In the genomic region with DNA sequence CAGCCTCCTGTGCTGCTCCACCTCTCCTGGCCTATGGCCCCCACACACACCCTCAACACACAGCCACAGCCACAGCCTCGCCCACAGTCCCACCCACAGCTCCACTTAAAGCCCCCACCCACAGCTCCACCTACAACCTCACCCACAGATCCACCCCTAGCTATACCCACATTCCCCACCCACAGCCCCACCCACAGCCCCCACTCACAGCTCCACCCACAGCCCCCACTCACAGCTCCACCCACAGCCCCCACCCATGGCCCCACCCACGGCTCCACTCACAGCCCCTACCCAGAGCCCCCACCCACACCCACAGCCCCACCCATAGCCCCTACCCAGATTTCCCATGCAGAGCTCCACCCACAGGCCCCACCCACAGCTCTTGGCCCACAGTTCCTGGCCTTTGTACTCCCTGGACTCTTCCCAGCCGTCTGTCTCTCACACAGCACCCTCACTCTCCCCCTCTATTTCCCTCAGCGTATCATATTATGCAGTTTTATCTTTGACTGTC, we compare ENCODE assay signal across 26 cellular contexts.
DNase-seq lines count a peak whose midpoint lies in the region; ATAC-seq, FAIRE-seq and TF ChIP-seq lines count a peak whose summit lies in the region.
"Had no signal": no experiment of that assay in that cellular context is flagged by ENCODE, and none has a peak within 500 bp of the region (broad histone marks: within the 10 kb centered on the region; RNA-seq: fewer than 3 reads in every experiment).

No MANE protein-coding gene starts in this region.

- 4% methylated on average over 4 of the region's 4 CpGs for WGBS in HepG2 (ENCODE audit: low lambda C conversion rate)
- WGBS in transverse colon (ENCODE audit: low coverage in 1 of 2), 2 donors: 19 to 32% methylated on average over 3 of the region's 4 CpGs

- FAIRE-seq in HepG2 (lab: Jason Lieb, UNC): no peak
- FAIRE-seq: colon, H54, islet of Langerhans, TTC549, urothelium cell line had no signal

- CTCF ChIA-PET in HepG2 (lab: Yijun Ruan, JAX; ENCODE audit: low intra/inter-chr PET ratio, low total read pairs): no interaction called here

- TF ChIP-seq CTCF in left ventricle myocardium inferior (IDR thresholded peaks at IDR 0.05; ENCODE audit: borderline replicate concordance) (no peak), Peyer's patch (IDR thresholded peaks at IDR 0.05) (no peak), HepG2 (CRISPR knock-in tag; IDR thresholded peaks at IDR 0.05) (no peak), transverse colon (IDR thresholded peaks at IDR 0.05) (no peak)

- no peak overlapping the region for H3K9ac ChIP-seq in HepG2 (ENCODE audit: insufficient read depth, low read depth, low read length)

- H3K9me3 Mint-ChIP-seq in activated T-helper 17 cell treated with anti-CD3 and anti-CD28 coated beads, Interleukin-2, amount 50 U/mL, for 72 hours: no peaks in the 10 kb centered on the region
- H3K9me3 Mint-ChIP-seq: activated T-cell treated with anti-CD3 and anti-CD28 coated beads, Interleukin-2, amount 50 U/mL, for 4 hours; endodermal cell had no signal

- DNase-seq in Right ventricle myocardium superior (no peak), left ventricle myocardium inferior (no peak), Peyer's patch (peak in 2 of 3 donors; percentile 68 to 83), HepG2 (ENCODE audit: low spot score) (no peak), transverse colon (peak; percentile 80), glomerular visceral epithelial cell (ENCODE audit: extremely low spot score) (no peak)
- DNase-seq in activated CD4-positive, CD25-positive, alpha-beta regulatory T cell (lab: John Stamatoyannopoulos, UW): no peak
- DNase-seq: activated CD4-positive, alpha-beta T cell treated with anti-CD3 and anti-CD28 coated beads for 4 hours; activated naive CD4-positive, alpha-beta T cell treated with Interleukin-2 at 50 U/mL for 16 hours; activated T-cell treated with anti-CD3 and anti-CD28 coated beads, Interleukin-2, amount 50 U/mL, for 4 hours; endodermal cell; NCI-H1092 treated with DMSO at 0.1 percent for 48 hours; NCI-H2029; NCI-H446; T-helper 1 cell had no signal

- H3K27ac ChIP-seq in left ventricle myocardium inferior (replicated peaks): no peak overlapping the region
- H3K27ac ChIP-seq in Peyer's patch: peak overlapping the region in 2 of 4 donors; percentile 50 to 62
- no peak overlapping the region for H3K27ac ChIP-seq in HepG2 (ENCODE audit: extremely low read length, insufficient read depth, low read length)
- peak overlapping the region; percentile 12 to 65 (median 36) for H3K27ac ChIP-seq in transverse colon
- H3K27ac ChIP-seq: esophagus muscularis mucosa, gastroesophageal sphincter, skin epidermis had no signal

- no peaks in the 10 kb centered on the region for H3K27me3 Mint-ChIP-seq in activated T-helper 17 cell treated with anti-CD3 and anti-CD28 coated beads, Interleukin-2, amount 50 U/mL, for 72 hours
- H3K27me3 Mint-ChIP-seq: B cell had no signal

- no TSS peak for BruUV-seq in HepG2 (replicated peaks; lab: Mats Ljungman, UMichigan)

- no peak overlapping the region for H3K27ac Mint-ChIP-seq in activated T-helper 17 cell treated with anti-CD3 and anti-CD28 coated beads, Interleukin-2, amount 50 U/mL, for 72 hours
- H3K27ac Mint-ChIP-seq: B cell, endodermal cell had no signal

- ATAC-seq in Right ventricle myocardium superior (ENCODE audit: poor library complexity) (peak; percentile 61), HepG2 (peak; percentile 44; the same call in 2 of the 3 replicates)
- ATAC-seq in activated T-helper 17 cell treated with anti-CD3 and anti-CD28 coated beads, Interleukin-2, amount 50 U/mL, for 72 hours (replicated peaks): no peak
- ATAC-seq: activated T-cell treated with anti-CD3 and anti-CD28 coated beads, Interleukin-2, amount 50 U/mL, for 4 hours; gastroesophageal sphincter had no signal

- no peak overlapping the region for H3K4me2 ChIP-seq in HepG2 (ENCODE audit: low read depth, low read length)

- H3K4me3 ChIP-seq in left ventricle myocardium inferior (no peak overlapping the region), Peyer's patch (no peak overlapping the region), HepG2 (replicated peaks in 1 of 3; ENCODE audit: insufficient read depth in 1 of 3, low read depth in 2 of 3, low read length in 3 of 3) (no peak overlapping the region), transverse colon (no peak overlapping the region)
- H3K4me3 ChIP-seq: esophagus muscularis mucosa, gastroesophageal sphincter, lung, skin epidermis had no signal

- H3K9me3 ChIP-seq in left ventricle myocardium inferior (replicated peaks) (no peaks in the 10 kb centered on the region), Peyer's patch (no peaks in the 10 kb centered on the region), HepG2 (ENCODE audit: low read length) (no peaks in the 10 kb centered on the region), transverse colon (no peaks in the 10 kb centered on the region)
- H3K9me3 ChIP-seq: esophagus muscularis mucosa, gastroesophageal sphincter had no signal

- H3K27me3 ChIP-seq in left ventricle myocardium inferior (ENCODE audit: low read depth) (no peaks in the 10 kb centered on the region), Peyer's patch (no peaks in the 10 kb centered on the region), HepG2 (ENCODE audit: control insufficient read depth in 1 of 2, insufficient read depth in 2 of 2, low read length in 2 of 2) (no peaks in the 10 kb centered on the region), transverse colon (no peaks in the 10 kb centered on the region)
- H3K27me3 ChIP-seq: esophagus muscularis mucosa, gastroesophageal sphincter had no signal

- TF ChIP-seq EP300 in HepG2 (IDR thresholded peaks at IDR 0.05; ENCODE audit: low read depth in 2 of 2, low read length in 2 of 2): no peak
- TF ChIP-seq EP300 in HepG2 (CRISPR knock-in tag; IDR thresholded peaks at IDR 0.05; ENCODE audit: borderline replicate concordance): no peak
- no peak for TF ChIP-seq EP300 in transverse colon (IDR thresholded peaks at IDR 0.05; ENCODE audit: low read depth)

- H3K36me3 ChIP-seq in left ventricle myocardium inferior (no peaks in the 10 kb centered on the region), Peyer's patch (no peaks in the 10 kb centered on the region), HepG2 (replicated peaks in 1 of 2; ENCODE audit: control insufficient read depth in 1 of 2, insufficient read depth in 2 of 2, low read length in 2 of 2) (no peaks in the 10 kb centered on the region), transverse colon (no peaks in the 10 kb centered on the region)
- H3K36me3 ChIP-seq: esophagus muscularis mucosa, gastroesophageal sphincter had no signal

- TF ChIP-seq POLR2A in Peyer's patch (IDR thresholded peaks at IDR 0.05) (no peak), HepG2 (IDR thresholded peaks at IDR 0.05; ENCODE audit: insufficient read depth in 1 of 2, low read depth in 2 of 2, low read length in 2 of 2) (no peak), transverse colon (IDR thresholded peaks at IDR 0.05) (no peak)

- intact Hi-C loops in Right ventricle myocardium superior (cut with DNase I) (no loop called here), left ventricle myocardium inferior (cut with micrococcal nuclease) (no loop called here), HepG2 (cut with micrococcal nuclease; ENCODE audit: unreplicated experiment) (no loop called here), transverse colon (cut with DNase I; ENCODE audit: low total_unique reads) (no loop called here)

- H3K79me2 ChIP-seq in HepG2 (ENCODE audit: insufficient read depth, low read length): no peaks in the 10 kb centered on the region

- H3K4me1 ChIP-seq in left ventricle myocardium inferior: peaks cover 6% of the 10 kb centered on the region
- H3K4me1 ChIP-seq in Peyer's patch: no peaks in the 10 kb centered on the region
- no peaks in the 10 kb centered on the region for H3K4me1 ChIP-seq in HepG2 (ENCODE audit: insufficient read depth, low read length)
- peaks cover 0 to 17% (median 10%) of the 10 kb centered on the region in 4 donors for H3K4me1 ChIP-seq in transverse colon
- H3K4me1 ChIP-seq: esophagus muscularis mucosa, gastroesophageal sphincter had no signal

- POLR2A ChIA-PET in HepG2 (lab: Yijun Ruan, JAX): no interaction called here

- in situ Hi-C loops in HepG2 (cut with HindIII; ENCODE audit: extremely low pct_ligation_motif_present, low pct_unique_long_range_greater_than_20kb): loop anchor here (5.0 kb wide), 1 partner anchor 333 kb away; the partner anchor contains the start of gene STK32B
- in situ Hi-C loops in transverse colon (cut with MboI; ENCODE audit: low pct_ligation_motif_present in 1 of 4, low pct_unique_long_range_greater_than_20kb in 1 of 4, low sequenced_read_pairs in 3 of 4): no loop called here

- no peak overlapping the region for H3K4me3 Mint-ChIP-seq in activated T-helper 17 cell treated with anti-CD3 and anti-CD28 coated beads, Interleukin-2, amount 50 U/mL, for 72 hours
- H3K4me3 Mint-ChIP-seq: activated T-cell treated with anti-CD3 and anti-CD28 coated beads, Interleukin-2, amount 50 U/mL, for 4 hours; B cell; endodermal cell had no signal

- no peak overlapping the region for H2AFZ ChIP-seq in HepG2 (ENCODE audit: low read length)

- H3K36me3 Mint-ChIP-seq in activated T-helper 17 cell treated with anti-CD3 and anti-CD28 coated beads, Interleukin-2, amount 50 U/mL, for 72 hours (ENCODE audit: low read depth): no peaks in the 10 kb centered on the region

- H4K20me1 ChIP-seq in HepG2 (ENCODE audit: insufficient read depth, low read length): no peaks in the 10 kb centered on the region

- no peak for TF ChIP-seq RAD21 in HepG2 (CRISPR knock-in tag; IDR thresholded peaks at IDR 0.05)

- no peaks in the 10 kb centered on the region for H3K4me1 Mint-ChIP-seq in activated T-helper 17 cell treated with anti-CD3 and anti-CD28 coated beads, Interleukin-2, amount 50 U/mL, for 72 hours
- H3K4me1 Mint-ChIP-seq: B cell, endodermal cell had no signal

TF ChIP-seq in HepG2, 621 proteins besides CTCF, POLR2A, EP300 and RAD21 (continues in another document):
- TF ChIP-seq, protein P1, sequence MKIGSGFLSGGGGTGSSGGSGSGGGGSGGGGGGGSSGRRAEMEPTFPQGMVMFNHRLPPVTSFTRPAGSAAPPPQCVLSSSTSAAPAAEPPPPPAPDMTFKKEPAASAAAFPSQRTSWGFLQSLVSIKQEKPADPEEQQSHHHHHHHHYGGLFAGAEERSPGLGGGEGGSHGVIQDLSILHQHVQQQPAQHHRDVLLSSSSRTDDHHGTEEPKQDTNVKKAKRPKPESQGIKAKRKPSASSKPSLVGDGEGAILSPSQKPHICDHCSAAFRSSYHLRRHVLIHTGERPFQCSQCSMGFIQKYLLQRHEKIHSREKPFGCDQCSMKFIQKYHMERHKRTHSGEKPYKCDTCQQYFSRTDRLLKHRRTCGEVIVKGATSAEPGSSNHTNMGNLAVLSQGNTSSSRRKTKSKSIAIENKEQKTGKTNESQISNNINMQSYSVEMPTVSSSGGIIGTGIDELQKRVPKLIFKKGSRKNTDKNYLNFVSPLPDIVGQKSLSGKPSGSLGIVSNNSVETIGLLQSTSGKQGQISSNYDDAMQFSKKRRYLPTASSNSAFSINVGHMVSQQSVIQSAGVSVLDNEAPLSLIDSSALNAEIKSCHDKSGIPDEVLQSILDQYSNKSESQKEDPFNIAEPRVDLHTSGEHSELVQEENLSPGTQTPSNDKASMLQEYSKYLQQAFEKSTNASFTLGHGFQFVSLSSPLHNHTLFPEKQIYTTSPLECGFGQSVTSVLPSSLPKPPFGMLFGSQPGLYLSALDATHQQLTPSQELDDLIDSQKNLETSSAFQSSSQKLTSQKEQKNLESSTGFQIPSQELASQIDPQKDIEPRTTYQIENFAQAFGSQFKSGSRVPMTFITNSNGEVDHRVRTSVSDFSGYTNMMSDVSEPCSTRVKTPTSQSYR (CRISPR knock-in tag; IDR thresholded peaks at IDR 0.05; ENCODE audit: borderline replicate concordance): no peak

Comparison
In these comparisons a context has a peak if more than half of its experiments do, and no peak if none do; other contexts are left out.
1. DNase-seq: peak in Peyer's patch (2 of 3) and transverse colon (single experiment); none in Right ventricle myocardium superior (single experiment), left ventricle myocardium inferior (single experiment), HepG2 (single experiment), activated CD4-positive, CD25-positive, alpha-beta regulatory T cell (0 of 4) and glomerular visceral epithelial cell (single experiment).
2. H3K27ac ChIP-seq: peak in transverse colon (4 of 4); none in left ventricle myocardium inferior (single experiment) and HepG2 (single experiment).